1 cellular context compared by ENCODE assay signal in genomic region chr10:48656241-48656921, GRCh38.
TF ChIP-seq lines count a peak whose summit lies in the region.

No MANE protein-coding gene starts in this region.

TF ChIP-seq in HCT116, 20 proteins besides CTCF, POLR2A, EP300 and RAD21 (continued from another document):
- TF ChIP-seq, protein P1, sequence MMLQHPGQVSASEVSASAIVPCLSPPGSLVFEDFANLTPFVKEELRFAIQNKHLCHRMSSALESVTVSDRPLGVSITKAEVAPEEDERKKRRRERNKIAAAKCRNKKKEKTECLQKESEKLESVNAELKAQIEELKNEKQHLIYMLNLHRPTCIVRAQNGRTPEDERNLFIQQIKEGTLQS (IDR thresholded peaks at IDR 0.05): no peak
- no peak for TF ChIP-seq EGR1 (IDR thresholded peaks at IDR 0.05; ENCODE audit: low read depth)
- no peak for TF ChIP-seq ELF1 (IDR thresholded peaks at IDR 0.05; ENCODE audit: borderline replicate concordance, low read depth)
- no peak for TF ChIP-seq CEBPB (IDR thresholded peaks at IDR 0.05; ENCODE audit: low read depth)
- TF ChIP-seq EZH2phosphoT487 (IDR thresholded peaks at IDR 0.05; ENCODE audit: borderline replicate concordance): no peak
- TF ChIP-seq YY1 (IDR thresholded peaks at IDR 0.05; ENCODE audit: extremely low read depth, insufficient replicate concordance, low read depth, low read length): peak; percentile 34
- no peak for TF ChIP-seq REST (IDR thresholded peaks at IDR 0.05; ENCODE audit: low read depth)
- TF ChIP-seq MAX (IDR thresholded peaks at IDR 0.05): peak; percentile 27; the same call in 1 of the 2 replicates
- peak; percentile 9 for TF ChIP-seq TCF7L2 (IDR thresholded peaks at IDR 0.05; ENCODE audit: borderline replicate concordance, extremely low read depth, insufficient read depth, insufficient read length)
- no peak for TF ChIP-seq EZH2 (IDR thresholded peaks at IDR 0.05)
- TF ChIP-seq CBX3 (IDR thresholded peaks at IDR 0.05; ENCODE audit: low read depth): peak; percentile 64; the same call in 1 of the 2 replicates
- 0 out of 2 replicates have a peak, but pooled peaks have one; percentile 32 for TF ChIP-seq ZFX (IDR thresholded peaks at IDR 0.05)
- TF ChIP-seq SP1 (IDR thresholded peaks at IDR 0.05; ENCODE audit: low read depth): no peak
- TF ChIP-seq ZNF274 (IDR thresholded peaks at IDR 0.05; ENCODE audit: low read depth, low read length): no peak
- TF ChIP-seq POLR2AphosphoS5 (IDR thresholded peaks at IDR 0.05; ENCODE audit: low read depth, low read length): peak; percentile 45; the same call in 1 of the 2 replicates
